In the genomic region with DNA sequence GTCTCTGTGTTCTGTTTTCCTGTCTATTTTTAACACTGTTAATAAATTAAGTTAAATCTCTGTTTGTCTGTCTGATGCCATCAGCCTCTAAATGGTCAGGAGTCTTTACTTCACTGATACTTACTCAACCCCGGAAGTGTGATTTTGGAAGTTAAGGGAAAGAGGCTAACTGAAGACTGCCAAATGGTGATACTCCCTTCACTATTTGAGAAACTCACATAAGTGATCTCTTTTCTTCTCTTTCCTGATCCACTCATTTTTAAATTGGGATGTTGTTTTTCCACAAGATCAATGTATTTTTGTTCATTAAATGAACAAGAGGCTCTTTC, we compare ENCODE assay signal across 13 cellular contexts. TPM values are rescaled to one million over a fixed set of nuclear protein-coding genes. Genes with fewer than 3 reads are reported as not detected.
DNase-seq lines count a peak whose midpoint lies in the region; ATAC-seq and TF ChIP-seq lines count a peak whose summit lies in the region.
"Had no signal": no experiment of that assay in that cellular context is flagged by ENCODE, and none has a peak within 500 bp of the region (broad histone marks: within the 10 kb centered on the region; RNA-seq: fewer than 3 reads in every experiment).

No MANE protein-coding gene starts in this region.

- H3K27ac ChIP-seq in heart left ventricle (peak overlapping the region; percentile 38 to 81 (median 68)), sigmoid colon (peak overlapping the region; percentile 58 to 71 (median 66)), prostate gland (peak overlapping the region in 1 of 2 donors; percentile 28), foreskin keratinocyte (no peak overlapping the region)
- H3K27ac ChIP-seq: RWPE1 had no signal

- H3K27me3 ChIP-seq in heart left ventricle, result no peaks in the 10 kb centered on the region
- H3K27me3 ChIP-seq in sigmoid colon, result no peaks in the 10 kb centered on the region
- no peaks in the 10 kb centered on the region for H3K27me3 ChIP-seq in prostate gland (replicated peaks; ENCODE audit: insufficient read depth)
- no peaks in the 10 kb centered on the region for H3K27me3 ChIP-seq in foreskin keratinocyte

- DNase-seq in T-helper 17 cell, result no peak
- DNase-seq in heart left ventricle, result no peak
- DNase-seq in sigmoid colon, result no peak
- no peak for DNase-seq in prostate gland (ENCODE audit: low spot score)
- no peak for DNase-seq in foreskin keratinocyte
- DNase-seq in NCI-H2081 treated with DMSO at 0.1 percent for 48 hours (lab: John Stamatoyannopoulos, UW), result no peak
- DNase-seq: activated CD4-positive, alpha-beta T cell treated with anti-CD3 and anti-CD28 coated beads for 48 hours; Calu3; NCI-H187 had no signal

- H3K9me3 ChIP-seq in T-helper 17 cell (ENCODE audit: control insufficient read depth, low read length, poor library complexity, severe bottlenecking) (no peaks in the 10 kb centered on the region), heart left ventricle (no peaks in the 10 kb centered on the region), sigmoid colon (no peaks in the 10 kb centered on the region), prostate gland (no peaks in the 10 kb centered on the region)

- H3K36me3 ChIP-seq in heart left ventricle (no peaks in the 10 kb centered on the region), sigmoid colon (no peaks in the 10 kb centered on the region), prostate gland (no peaks in the 10 kb centered on the region)

- peak; percentile 4 for ATAC-seq in GM18909 (IDR thresholded peaks at IDR 0.05; ENCODE audit: poor library complexity, unreplicated experiment)
- ATAC-seq in T-helper 17 cell, result no peak
- ATAC-seq in heart left ventricle, result peak; percentile 34 to 72 (median 50)
- ATAC-seq in HG03095 (IDR thresholded peaks at IDR 0.05; ENCODE audit: unreplicated experiment), result no peak
- no peak for ATAC-seq in foreskin keratinocyte

- intact Hi-C loops in heart left ventricle (cut with DNase I) (no loop called here), sigmoid colon (cut with DNase I) (no loop called here), prostate gland (cut with DNase I) (no loop called here)

- no peak for TF ChIP-seq EP300 in sigmoid colon (IDR thresholded peaks at IDR 0.05)

- WGBS in heart left ventricle, 4 donors, result 23 to 62% (median 36%) methylated on average over 1 of the region's 1 CpG
- WGBS in sigmoid colon, 2 donors, result 64 to 85% methylated on average over 1 of the region's 1 CpG
- 39% methylated on average over 1 of the region's 1 CpG for WGBS in prostate gland

- no peaks in the 10 kb centered on the region for H3K27me3 Mint-ChIP-seq in T-helper 17 cell

- H3K27ac Mint-ChIP-seq in T-helper 17 cell, result peak overlapping the region; percentile 72

- peaks cover 2% of the 10 kb centered on the region for H3K36me3 Mint-ChIP-seq in T-helper 17 cell (ENCODE audit: low read depth)

- TF ChIP-seq CTCF in heart left ventricle (IDR thresholded peaks at IDR 0.05), result no peak
- no peak for TF ChIP-seq CTCF in sigmoid colon (IDR thresholded peaks at IDR 0.05)
- no peak for TF ChIP-seq CTCF in prostate gland (IDR thresholded peaks at IDR 0.05)
- no peak for TF ChIP-seq CTCF in foreskin keratinocyte (conservative IDR thresholded peaks at IDR 0.05)

- peaks cover 0 to 28% (median 5%) of the 10 kb centered on the region in 12 donors for H3K4me1 ChIP-seq in heart left ventricle
- H3K4me1 ChIP-seq in sigmoid colon, result peaks cover 0 to 33% (median 23%) of the 10 kb centered on the region in 4 donors
- H3K4me1 ChIP-seq in prostate gland (replicated peaks), result no peaks in the 10 kb centered on the region
- no peaks in the 10 kb centered on the region for H3K4me1 ChIP-seq in foreskin keratinocyte

- TF ChIP-seq POLR2A in heart left ventricle (IDR thresholded peaks at IDR 0.05) (no peak), sigmoid colon (IDR thresholded peaks at IDR 0.05) (no peak), prostate gland (IDR thresholded peaks at IDR 0.05) (no peak)

- H3K4me3 Mint-ChIP-seq in T-helper 17 cell, result peak overlapping the region; percentile 79

- H3K4me3 ChIP-seq in heart left ventricle, result peak overlapping the region in 9 of 12 donors; percentile 31 to 60 (median 44)
- H3K4me3 ChIP-seq in sigmoid colon, result peak overlapping the region in 3 of 4 donors; percentile 26 to 37 (median 36)
- H3K4me3 ChIP-seq in prostate gland, result no peak overlapping the region

- peaks cover 23% of the 10 kb centered on the region for H3K4me1 Mint-ChIP-seq in T-helper 17 cell

RNA-seq across cellular contexts. Expression of gene CASP12, which starts 0.4 kb away (rescaled TPM):
- total RNA-seq in T-helper 17 cell, result not detected
- total RNA-seq in heart left ventricle, result 1 to 10 TPM in 1 of 9 donors, under 1 TPM in 3, not detected in 5; 0.39 to 1.3 (median 0.47) TPM
- polyA plus RNA-seq in heart left ventricle, result under 1 TPM; 0.10 to 0.15 TPM
- total RNA-seq in sigmoid colon, result 1 to 10 TPM in 3 of 4 donors, under 1 TPM in 1; 0.71 to 9.4 (median 2.6) TPM
- polyA plus RNA-seq in sigmoid colon, result 1 to 10 TPM in 1 of 3 donors, under 1 TPM in 1, not detected in 1; 0.22 to 3.0 TPM
- under 1 TPM; 0.85 to 0.96 TPM for total RNA-seq in prostate gland
- not detected in 2 replicates for total RNA-seq in foreskin keratinocyte
- not detected in 2 replicates for polyA plus RNA-seq in foreskin keratinocyte
- total RNA-seq: bronchial epithelial cell, Calu3 had no signal

Comparison
In these comparisons a context has a peak if more than half of its experiments do, and no peak if none do; other contexts are left out.
1. ATAC-seq: peak in GM18909 (single experiment) and heart left ventricle (4 of 4); none in T-helper 17 cell (single experiment), HG03095 (single experiment) and foreskin keratinocyte (single experiment).
2. H3K4me3 ChIP-seq: peak in heart left ventricle (9 of 12) and sigmoid colon (3 of 4); none in prostate gland (0 of 2).